ENCODE assay signal across 8 cellular contexts in the genomic region with DNA sequence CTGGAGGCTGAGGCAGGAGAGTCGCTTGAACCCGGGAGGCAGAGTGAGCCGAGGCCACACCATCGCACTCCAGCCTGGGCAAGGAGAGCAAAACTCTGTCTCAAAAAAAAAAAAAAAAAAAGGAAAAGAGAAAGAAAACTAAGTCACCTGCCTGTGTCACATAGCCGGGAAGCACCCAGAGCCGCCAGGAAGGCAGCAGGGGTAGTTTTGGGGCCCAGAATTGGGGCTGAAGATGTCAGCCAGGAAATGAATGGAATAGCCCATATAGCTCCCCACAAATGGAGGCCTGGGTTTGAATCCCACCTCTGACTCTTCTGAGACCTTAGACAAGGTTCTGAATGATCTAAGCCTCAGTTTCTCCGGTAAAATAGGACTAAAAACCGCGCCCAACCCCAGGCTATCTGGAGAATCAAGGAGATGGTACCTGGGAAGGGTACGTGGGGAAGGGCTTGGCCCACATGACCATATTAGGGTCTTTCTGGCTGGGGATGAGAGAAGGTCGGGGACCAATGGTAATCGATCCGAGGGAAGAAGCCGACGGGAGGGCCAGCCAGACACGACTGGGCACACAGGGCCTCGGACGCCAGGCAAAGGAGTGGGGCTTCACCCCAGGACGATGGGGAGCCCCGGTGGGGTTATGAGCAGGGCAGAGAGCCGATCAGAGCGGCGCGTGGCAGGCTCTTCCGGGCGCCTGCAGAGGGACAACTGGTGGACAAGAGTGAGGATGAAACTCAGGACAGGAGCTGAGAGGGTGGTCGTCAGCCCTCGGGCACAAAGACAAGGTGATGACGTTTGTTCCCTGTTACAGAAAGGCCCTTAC. TPM values are rescaled to one million over a fixed set of nuclear protein-coding genes. Genes with fewer than 3 reads are reported as not detected.
A peak's percentile ranks its signal among the peaks of the same experiment; 100 is the strongest.
DNase-seq lines count a peak whose midpoint lies in the region; ATAC-seq and TF ChIP-seq lines count a peak whose summit lies in the region.

No MANE protein-coding gene starts in this region.

- ATAC-seq in activated T-cell treated with anti-CD3 and anti-CD28 coated beads, Interleukin-2, amount 50 U/mL, for 4 hours, result peak; percentile 27 to 36
- peak; percentile 19 for ATAC-seq in HG02973 (IDR thresholded peaks at IDR 0.05; ENCODE audit: unreplicated experiment)

- H3K27me3 ChIP-seq in ovary, result peaks cover 3% of the 10 kb centered on the region

- H3K36me3 ChIP-seq in SK-N-MC (ENCODE audit: insufficient read depth, low read length) (no peaks in the 10 kb centered on the region; the same call in 1 of the 2 replicates), ovary (no peaks in the 10 kb centered on the region)

- H3K9me3 ChIP-seq in SK-N-MC (ENCODE audit: low read depth, low read length), result no peaks in the 10 kb centered on the region
- H3K9me3 ChIP-seq in ovary, result no peaks in the 10 kb centered on the region

- H3K27ac ChIP-seq in SK-N-MC (no peak overlapping the region; the same call in 1 of the 2 replicates), ovary (peak overlapping the region in 1 of 2 donors; percentile 54)

- peaks cover 17% of the 10 kb centered on the region for H3K4me1 ChIP-seq in ovary (ENCODE audit: insufficient read depth)

- TF ChIP-seq EP300 in ovary (IDR thresholded peaks at IDR 0.05), result no peak

- no peaks in the 10 kb centered on the region for H3K36me3 Mint-ChIP-seq in activated T-cell treated with anti-CD3 and anti-CD28 coated beads, Interleukin-2, amount 50 U/mL, for 4 hours (ENCODE audit: insufficient read depth)

- no peaks in the 10 kb centered on the region for H3K9me3 Mint-ChIP-seq in activated T-cell treated with anti-CD3 and anti-CD28 coated beads, Interleukin-2, amount 50 U/mL, for 4 hours

- WGBS in ovary, 3 donors, result 18 to 20% (median 19%) methylated on average over 29 of the region's 29 CpGs

- H3K4me3 ChIP-seq in SK-N-MC (peak overlapping the region; percentile 55; the same call in 1 of the 2 replicates), fibroblast of mammary gland (ENCODE audit: control insufficient read depth, low read depth, low read length) (peak overlapping the region; percentile 50), ovary (peak overlapping the region; percentile 32)

- peak overlapping the region; percentile 79 for H3K4me3 Mint-ChIP-seq in activated T-cell treated with anti-CD3 and anti-CD28 coated beads, Interleukin-2, amount 50 U/mL, for 4 hours

- H3K4me1 Mint-ChIP-seq in activated T-cell treated with anti-CD3 and anti-CD28 coated beads, Interleukin-2, amount 50 U/mL, for 4 hours (ENCODE audit: low read depth), result peaks cover 40% of the 10 kb centered on the region

- intact Hi-C loops in ovary (cut with DNase I), result no loop called here

- TF ChIP-seq POLR2A in ovary (IDR thresholded peaks at IDR 0.05), result no peak

- no peak for DNase-seq in activated T-cell treated with anti-CD3 and anti-CD28 coated beads, Interleukin-2, amount 50 U/mL, for 4 hours
- DNase-seq in activated T-cell treated with anti-CD3 and anti-CD28 coated beads for 4 hours (no peak), SK-N-MC (ENCODE audit: low read depth, low spot score) (no peak), fibroblast of mammary gland (ENCODE audit: low read depth) (no peak), ovary (peak in 1 of 5 donors; percentile 27), occipital lobe (lab: John Stamatoyannopoulos, UW) (no peak), SKM-1 (lab: John Stamatoyannopoulos, UW; ENCODE audit: unreplicated experiment) (no peak)

- no peak for TF ChIP-seq CTCF in fibroblast of mammary gland (conservative IDR thresholded peaks at IDR 0.05; ENCODE audit: control insufficient read depth, insufficient read depth, low read depth, low read length)
- TF ChIP-seq CTCF in ovary (IDR thresholded peaks at IDR 0.05), result no peak

- H3K27me3 Mint-ChIP-seq in activated T-cell treated with anti-CD3 and anti-CD28 coated beads, Interleukin-2, amount 50 U/mL, for 4 hours (ENCODE audit: low read depth), result peaks cover 29% of the 10 kb centered on the region

- H3K9ac ChIP-seq in SK-N-MC (ENCODE audit: insufficient read length), result no peak overlapping the region

RNA-seq across cellular contexts. Expression of a gene that starts 14.4 kb away (rescaled TPM):
- 100 to 1,000 TPM; 228 to 261 (median 236) TPM for total RNA-seq in activated T-cell treated with anti-CD3 and anti-CD28 coated beads, Interleukin-2, amount 50 U/mL, for 4 hours
- total RNA-seq in ovary (10 to 100 TPM; 20.7 to 69.3 (median 50.4) TPM), occipital lobe (13.9 TPM)
- polyA plus RNA-seq in ovary, result 10 to 100 TPM in 1 of 2 donors, 1 to 10 TPM in 1; 4.7 to 74.5 TPM

RNA-seq across cellular contexts. Expression of a gene that starts 19.7 kb away (rescaled TPM):
- total RNA-seq in activated T-cell treated with anti-CD3 and anti-CD28 coated beads, Interleukin-2, amount 50 U/mL, for 4 hours, result under 1 TPM in 2 of 3 donors, not detected in 1; 0.24 to 0.32 TPM
- 1 to 10 TPM in 4 of 7 donors, under 1 TPM in 2, not detected in 1; 0.33 to 5.9 (median 2.2) TPM for total RNA-seq in ovary
- polyA plus RNA-seq in ovary, result 1 to 10 TPM in 1 of 2 donors, under 1 TPM in 1; 1.00 to 1.7 TPM
- total RNA-seq in occipital lobe, result 30.1 TPM
